Comparison of ENCODE assay signal across 8 cellular contexts in genomic region chr2:86807462-86808275, GRCh38. TPM values are rescaled to one million over a fixed set of nuclear protein-coding genes. Genes with fewer than 3 reads are reported as not detected.
DNase-seq lines count a peak whose midpoint lies in the region; ATAC-seq and TF ChIP-seq lines count a peak whose summit lies in the region.

No MANE protein-coding gene starts in this region.

- no peaks in the 10 kb centered on the region for H4K20me1 ChIP-seq in Karpas-422 (ENCODE audit: insufficient read depth, low read depth, low read length)

- H3K27me3 ChIP-seq in Karpas-422 (ENCODE audit: low read length) = no peaks in the 10 kb centered on the region
- H3K27me3 ChIP-seq in suprapubic skin = peaks cover 23% of the 10 kb centered on the region

- H3K27ac ChIP-seq in Karpas-422 (ENCODE audit: low read length) (no peak overlapping the region), suprapubic skin (peak overlapping the region; percentile 51)

- peak overlapping the region; percentile 86 for H3K4me3 Mint-ChIP-seq in T-helper 2 cell treated with Interferon-gamma antibody and Interleukin-4, amounts not matched to agents 5 μg/mL and 100 μg/mL, for 36 hours
- peak overlapping the region; percentile 90 for H3K4me3 Mint-ChIP-seq in memory B cell

- no peak for TF ChIP-seq CTCF in suprapubic skin (IDR thresholded peaks at IDR 0.05)

- H3K4me1 ChIP-seq in Karpas-422 (ENCODE audit: low read length) = peaks cover 15% of the 10 kb centered on the region
- H3K4me1 ChIP-seq in suprapubic skin = peaks cover 32% of the 10 kb centered on the region

- 3% methylated on average over 20 of the region's 52 CpGs for WGBS in suprapubic skin

- no peaks in the 10 kb centered on the region for H3K36me3 Mint-ChIP-seq in T-helper 2 cell treated with Interferon-gamma antibody and Interleukin-4, amounts not matched to agents 5 μg/mL and 100 μg/mL, for 36 hours (ENCODE audit: low read depth)
- H3K36me3 Mint-ChIP-seq in memory B cell = no peaks in the 10 kb centered on the region

- H3K27me3 Mint-ChIP-seq in T-helper 2 cell treated with Interferon-gamma antibody and Interleukin-4, amounts not matched to agents 5 μg/mL and 100 μg/mL, for 36 hours (ENCODE audit: low read depth) = peaks cover 55% of the 10 kb centered on the region
- H3K27me3 Mint-ChIP-seq in memory B cell = peaks cover 12% of the 10 kb centered on the region

- no peaks in the 10 kb centered on the region for H3K79me2 ChIP-seq in Karpas-422 (ENCODE audit: low read length)

- H3K4me3 ChIP-seq in Karpas-422 (ENCODE audit: low read length) (peak overlapping the region; percentile 59), suprapubic skin (peak overlapping the region; percentile 61)

- H3K36me3 ChIP-seq in Karpas-422 (ENCODE audit: insufficient read depth, low read length) = no peaks in the 10 kb centered on the region
- H3K36me3 ChIP-seq in suprapubic skin = no peaks in the 10 kb centered on the region

- TF ChIP-seq EP300 in suprapubic skin (IDR thresholded peaks at IDR 0.05) = no peak

- no peaks in the 10 kb centered on the region for H3K9me2 ChIP-seq in Karpas-422 (replicated peaks; ENCODE audit: insufficient read depth, low read length)

- H3K9me3 Mint-ChIP-seq in T-helper 2 cell treated with Interferon-gamma antibody and Interleukin-4, amounts not matched to agents 5 μg/mL and 100 μg/mL, for 36 hours = no peaks in the 10 kb centered on the region
- no peaks in the 10 kb centered on the region for H3K9me3 Mint-ChIP-seq in memory B cell

- ATAC-seq in Right ventricle myocardium inferior (peak; percentile 66), memory B cell (ENCODE audit: low read depth) (peak; percentile 40)

- H3K27ac Mint-ChIP-seq in T-helper 2 cell treated with Interferon-gamma antibody and Interleukin-4, amounts not matched to agents 5 μg/mL and 100 μg/mL, for 36 hours = peak overlapping the region; percentile 79
- no peak overlapping the region for H3K27ac Mint-ChIP-seq in memory B cell

- intact Hi-C loops in Right ventricle myocardium inferior (cut with DNase I) (loop anchor here (10.0 kb wide), 1 partner anchor 407 kb away; no protein-coding TSS in a partner anchor), cardiac septum (cut with DNase I) (no loop called here)

- H3K4me2 ChIP-seq in Karpas-422 (ENCODE audit: low read depth, low read length, poor library complexity, severe bottlenecking) = peak overlapping the region; percentile 64

- H3K9ac ChIP-seq in Karpas-422 (ENCODE audit: low read length) = peak overlapping the region; percentile 38

- DNase-seq in Right ventricle myocardium inferior (ENCODE audit: missing footprints) (peak; percentile 73), cardiac septum (ENCODE audit: low spot score) (no peak), Karpas-422 (peak; percentile 57), ecto neural progenitor cell (ENCODE audit: low spot score) (peak; percentile 74), memory B cell (ENCODE audit: low spot score in 2 of 2) (peak in 1 of 2 donors; percentile 19), suprapubic skin (ENCODE audit: low spot score in 2 of 2) (no peak), MV-4-11 (lab: John Stamatoyannopoulos, UW) (no peak)
- DNase-seq in T-helper 2 cell treated with Interferon-gamma antibody and Interleukin-4, amounts not matched to agents 5 μg/mL and 100 μg/mL, for 36 hours (ENCODE audit: low spot score) = peak; percentile 36

- H2AFZ ChIP-seq in Karpas-422 (ENCODE audit: low read length) = peak overlapping the region; percentile 44; the same call in 1 of the 2 replicates

- H3K9me3 ChIP-seq in Karpas-422 (ENCODE audit: low read length) (no peaks in the 10 kb centered on the region), suprapubic skin (no peaks in the 10 kb centered on the region)

- H3K4me1 Mint-ChIP-seq in T-helper 2 cell treated with Interferon-gamma antibody and Interleukin-4, amounts not matched to agents 5 μg/mL and 100 μg/mL, for 36 hours (ENCODE audit: low read depth) = peaks cover 15% of the 10 kb centered on the region
- H3K4me1 Mint-ChIP-seq in memory B cell = peaks cover 14% of the 10 kb centered on the region

- TF ChIP-seq POLR2A in suprapubic skin (IDR thresholded peaks at IDR 0.05) = no peak

RNA-seq across cellular contexts. Expression of gene CD8A, which starts 17.0 kb away (rescaled TPM):
- 1.2 TPM for total RNA-seq in Right ventricle myocardium inferior
- total RNA-seq in cardiac septum = 0.62 TPM
- total RNA-seq in Karpas-422 (2014; rRNA removed; shearing (Covaris generic); ENCODE audit: low replicate concordance) = not detected in 2 replicates
- 1 to 10 TPM in 2 of 4 donors, under 1 TPM in 1, not detected in 1; 0.15 to 1.5 (median 1.2) TPM for total RNA-seq in suprapubic skin

RNA-seq across cellular contexts. Expression of gene CD8B, which starts 54.0 kb away (rescaled TPM):
- total RNA-seq in Right ventricle myocardium inferior (0.30 TPM), cardiac septum (0.62 TPM), suprapubic skin (1 to 10 TPM in 2 of 4 donors, not detected in 2; 1.2 to 1.6 TPM)
- not detected in 2 replicates for total RNA-seq in Karpas-422 (2014; rRNA removed; shearing (Covaris generic); ENCODE audit: low replicate concordance)

Comparison
In these comparisons a context has a peak if more than half of its experiments do, and no peak if none do; other contexts are left out.
1. DNase-seq: peak in Right ventricle myocardium inferior (single experiment), Karpas-422 (single experiment), T-helper 2 cell treated with Interferon-gamma antibody and Interleukin-4, amounts not matched to agents 5 μg/mL and 100 μg/mL, for 36 hours (single experiment) and ecto neural progenitor cell (single experiment); none in cardiac septum (single experiment), suprapubic skin (0 of 2) and MV-4-11 (single experiment).